Comparison of ENCODE assay signal across 1 cellular context in the genomic region with DNA sequence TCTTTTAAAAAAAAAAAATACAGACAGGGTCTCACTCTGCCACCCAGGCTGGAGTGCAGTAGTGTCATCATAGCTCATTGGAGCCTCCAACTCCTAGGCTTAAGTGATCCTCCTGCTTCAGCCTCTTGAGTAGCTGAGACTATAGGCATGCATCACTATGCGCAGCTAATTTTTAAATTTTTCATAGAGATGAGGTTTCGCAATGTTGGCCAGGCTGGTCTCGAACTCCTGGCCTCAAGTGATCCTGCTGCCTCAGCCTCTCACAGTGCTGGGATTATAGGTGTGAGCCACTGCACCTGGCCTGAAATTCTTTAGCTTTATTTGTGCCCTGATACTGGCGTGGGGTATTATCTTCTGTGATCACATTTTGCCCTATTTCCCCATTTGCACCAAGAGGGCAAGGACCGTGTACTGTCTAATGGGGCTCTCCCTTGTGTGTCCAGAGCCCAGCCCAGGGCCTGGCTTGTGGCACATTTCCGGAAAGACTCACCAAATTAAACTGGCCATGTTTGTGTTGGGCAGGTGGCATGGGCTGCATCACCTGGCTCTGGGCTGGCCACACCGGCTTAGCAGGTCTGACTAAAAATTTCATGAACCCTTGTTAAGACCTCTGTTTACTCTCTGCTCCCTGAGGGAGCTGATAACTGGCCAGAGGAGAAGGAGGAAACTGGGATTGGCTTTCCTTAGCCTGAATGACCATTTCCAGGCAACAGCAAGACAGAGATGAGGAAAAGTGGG.
A peak's percentile ranks its signal among the peaks of the same experiment; 100 is the strongest.
TF ChIP-seq lines count a peak whose summit lies in the region.

No MANE protein-coding gene starts in this region.

TF ChIP-seq in HepG2, 621 proteins besides CTCF, POLR2A, EP300 and RAD21:
- no peak for TF ChIP-seq KAT2B (IDR thresholded peaks at IDR 0.05; ENCODE audit: borderline replicate concordance, low read depth, low read length)
- TF ChIP-seq, protein P1, sequence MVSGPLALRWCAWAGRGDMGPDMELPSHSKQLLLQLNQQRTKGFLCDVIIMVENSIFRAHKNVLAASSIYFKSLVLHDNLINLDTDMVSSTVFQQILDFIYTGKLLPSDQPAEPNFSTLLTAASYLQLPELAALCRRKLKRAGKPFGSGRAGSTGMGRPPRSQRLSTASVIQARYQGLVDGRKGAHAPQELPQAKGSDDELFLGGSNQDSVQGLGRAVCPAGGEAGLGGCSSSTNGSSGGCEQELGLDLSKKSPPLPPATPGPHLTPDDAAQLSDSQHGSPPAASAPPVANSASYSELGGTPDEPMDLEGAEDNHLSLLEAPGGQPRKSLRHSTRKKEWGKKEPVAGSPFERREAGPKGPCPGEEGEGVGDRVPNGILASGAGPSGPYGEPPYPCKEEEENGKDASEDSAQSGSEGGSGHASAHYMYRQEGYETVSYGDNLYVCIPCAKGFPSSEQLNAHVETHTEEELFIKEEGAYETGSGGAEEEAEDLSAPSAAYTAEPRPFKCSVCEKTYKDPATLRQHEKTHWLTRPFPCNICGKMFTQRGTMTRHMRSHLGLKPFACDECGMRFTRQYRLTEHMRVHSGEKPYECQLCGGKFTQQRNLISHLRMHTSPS (CRISPR knock-in tag; IDR thresholded peaks at IDR 0.05; ENCODE audit: low read depth), result no peak
- no peak for TF ChIP-seq SMAD1 (CRISPR knock-in tag; IDR thresholded peaks at IDR 0.05; ENCODE audit: borderline replicate concordance, low read depth)
- TF ChIP-seq CEBPB (IDR thresholded peaks at IDR 0.05; ENCODE audit: borderline replicate concordance, low read depth, low read length), result peak; percentile 47; the same call in 1 of the 2 replicates
- TF ChIP-seq HES4 (CRISPR knock-in tag; IDR thresholded peaks at IDR 0.05; ENCODE audit: borderline replicate concordance), result no peak
